In the genomic region with DNA sequence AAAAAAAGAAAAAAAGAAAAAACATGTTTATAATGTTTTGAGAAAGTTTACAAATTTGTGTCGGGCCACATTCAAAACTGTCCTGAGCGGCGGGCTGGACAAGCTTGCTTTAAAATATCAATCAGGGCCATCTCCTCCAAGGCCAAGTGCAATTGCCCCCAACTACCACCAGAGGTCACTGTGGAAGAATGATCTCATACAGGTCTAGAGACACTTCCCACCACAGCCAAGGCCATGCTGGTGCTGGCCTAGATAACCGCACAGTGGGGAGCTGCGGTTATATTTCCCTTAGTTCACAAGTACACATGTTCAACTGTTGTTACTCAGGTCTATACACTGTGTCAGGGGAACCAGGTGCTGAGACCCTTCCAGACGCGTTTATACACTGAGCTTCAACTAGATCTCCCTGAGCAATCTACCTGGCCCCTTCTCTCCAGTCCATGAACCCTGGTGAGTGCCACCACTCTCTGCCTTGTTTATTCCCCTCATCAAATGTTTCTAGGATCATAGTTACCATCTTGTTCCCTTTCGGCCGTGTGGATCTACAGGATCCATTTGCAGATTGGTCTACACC, we compare ENCODE assay signal across 8 cellular contexts.
DNase-seq lines count a peak whose midpoint lies in the region; ATAC-seq and TF ChIP-seq lines count a peak whose summit lies in the region.

No MANE protein-coding gene starts in this region.

- TF ChIP-seq POLR2A in Peyer's patch (IDR thresholded peaks at IDR 0.05), result no peak

- TF ChIP-seq CTCF in CD8-positive, alpha-beta T cell (IDR thresholded peaks at IDR 0.05), result peak; percentile 95
- TF ChIP-seq CTCF in HFF-Myc (IDR thresholded peaks at IDR 0.05; ENCODE audit: low read depth, low read length, missing control alignments) (peak; percentile 98), Peyer's patch (IDR thresholded peaks at IDR 0.05) (peak; percentile 58 to 84 (median 64)), glutamatergic neuron (IDR thresholded peaks at IDR 0.05; ENCODE audit: partially characterized antibody, unreplicated experiment) (peak; percentile 96)

- H3K4me3 ChIP-seq in CD8-positive, alpha-beta T cell (ENCODE audit: low read depth, low read length), result no peak overlapping the region
- H3K4me3 ChIP-seq in HFF-Myc (replicated peaks; ENCODE audit: low read depth, low read length), result no peak overlapping the region
- H3K4me3 ChIP-seq in Peyer's patch, result no peak overlapping the region

- no peaks in the 10 kb centered on the region for H3K36me3 Mint-ChIP-seq in CD8-positive, alpha-beta T cell
- peaks cover 10% of the 10 kb centered on the region for H3K36me3 Mint-ChIP-seq in glutamatergic neuron (ENCODE audit: unreplicated experiment)

- intact Hi-C loops in CD8-positive, alpha-beta T cell (cut with DNase I, micrococcal nuclease), result no loop called here

- no peak overlapping the region for H3K4me3 Mint-ChIP-seq in CD8-positive, alpha-beta T cell
- H3K4me3 Mint-ChIP-seq in glutamatergic neuron (ENCODE audit: unreplicated experiment), result no peak overlapping the region

- no peaks in the 10 kb centered on the region for H3K36me3 ChIP-seq in CD8-positive, alpha-beta T cell (ENCODE audit: insufficient read depth, low read length)
- no peaks in the 10 kb centered on the region for H3K36me3 ChIP-seq in Peyer's patch

- no peak overlapping the region for H3K27ac Mint-ChIP-seq in CD8-positive, alpha-beta T cell
- H3K27ac Mint-ChIP-seq in glutamatergic neuron (ENCODE audit: unreplicated experiment), result no peak overlapping the region

- no peaks in the 10 kb centered on the region for H3K4me1 ChIP-seq in CD8-positive, alpha-beta T cell (ENCODE audit: insufficient read depth, low read length)
- H3K4me1 ChIP-seq in Peyer's patch, result no peaks in the 10 kb centered on the region

- H3K27me3 Mint-ChIP-seq in CD8-positive, alpha-beta T cell (ENCODE audit: low read depth), result peaks cover 7% of the 10 kb centered on the region
- H3K27me3 Mint-ChIP-seq in glutamatergic neuron (ENCODE audit: unreplicated experiment), result peaks cover 2% of the 10 kb centered on the region

- H3K27me3 ChIP-seq in CD8-positive, alpha-beta T cell (ENCODE audit: insufficient read depth, low read length), result no peaks in the 10 kb centered on the region
- H3K27me3 ChIP-seq in Peyer's patch, result no peaks in the 10 kb centered on the region

- POLR2A ChIA-PET in CD8-positive, alpha-beta T cell (lab: Charles Lee), result no interaction called here

- no peak overlapping the region for H3K27ac ChIP-seq in CD8-positive, alpha-beta T cell (ENCODE audit: low read depth, low read length)
- H3K27ac ChIP-seq in Peyer's patch, result no peak overlapping the region

- peak; percentile 16 to 63 (median 34) for DNase-seq in CD8-positive, alpha-beta T cell
- peak; percentile 61 for DNase-seq in HFF-Myc (ENCODE audit: extremely low read depth, low read depth)
- peak in 2 of 3 donors; percentile 48 to 82 for DNase-seq in Peyer's patch
- DNase-seq in activated effector memory CD4-positive, alpha-beta T cell treated with anti-CD3 and anti-CD28 coated beads, Interleukin-2, amount 50 U/mL, for 16 hours, result peak; percentile 78
- peak; percentile 74 for DNase-seq in glutamatergic neuron
- peak; percentile 68 for DNase-seq in retina
- DNase-seq in cortex of kidney (lab: John Stamatoyannopoulos, UW), result no peak

- peak; percentile 62 for ATAC-seq in CD8-positive, alpha-beta T cell
- ATAC-seq in HG03139 (IDR thresholded peaks at IDR 0.05; ENCODE audit: unreplicated experiment), result no peak

- no peaks in the 10 kb centered on the region for H3K9me3 ChIP-seq in CD8-positive, alpha-beta T cell (ENCODE audit: low read length)
- no peaks in the 10 kb centered on the region for H3K9me3 ChIP-seq in Peyer's patch

- no peaks in the 10 kb centered on the region for H3K4me1 Mint-ChIP-seq in CD8-positive, alpha-beta T cell (ENCODE audit: low read depth)
- peaks cover 39% of the 10 kb centered on the region for H3K4me1 Mint-ChIP-seq in glutamatergic neuron (ENCODE audit: low read depth, unreplicated experiment)

- no peaks in the 10 kb centered on the region for H3K9me3 Mint-ChIP-seq in CD8-positive, alpha-beta T cell
- H3K9me3 Mint-ChIP-seq in glutamatergic neuron (ENCODE audit: unreplicated experiment), result peaks cover 4% of the 10 kb centered on the region

- CTCF ChIA-PET in CD8-positive, alpha-beta T cell (lab: Charles Lee), result interaction anchor here (0.6 to 2.6 kb wide), 13 partner anchors 10 to 61 kb away, joined by 3 to 12 read pairs (median 4); no protein-coding TSS in a partner anchor
